In the genomic region with DNA sequence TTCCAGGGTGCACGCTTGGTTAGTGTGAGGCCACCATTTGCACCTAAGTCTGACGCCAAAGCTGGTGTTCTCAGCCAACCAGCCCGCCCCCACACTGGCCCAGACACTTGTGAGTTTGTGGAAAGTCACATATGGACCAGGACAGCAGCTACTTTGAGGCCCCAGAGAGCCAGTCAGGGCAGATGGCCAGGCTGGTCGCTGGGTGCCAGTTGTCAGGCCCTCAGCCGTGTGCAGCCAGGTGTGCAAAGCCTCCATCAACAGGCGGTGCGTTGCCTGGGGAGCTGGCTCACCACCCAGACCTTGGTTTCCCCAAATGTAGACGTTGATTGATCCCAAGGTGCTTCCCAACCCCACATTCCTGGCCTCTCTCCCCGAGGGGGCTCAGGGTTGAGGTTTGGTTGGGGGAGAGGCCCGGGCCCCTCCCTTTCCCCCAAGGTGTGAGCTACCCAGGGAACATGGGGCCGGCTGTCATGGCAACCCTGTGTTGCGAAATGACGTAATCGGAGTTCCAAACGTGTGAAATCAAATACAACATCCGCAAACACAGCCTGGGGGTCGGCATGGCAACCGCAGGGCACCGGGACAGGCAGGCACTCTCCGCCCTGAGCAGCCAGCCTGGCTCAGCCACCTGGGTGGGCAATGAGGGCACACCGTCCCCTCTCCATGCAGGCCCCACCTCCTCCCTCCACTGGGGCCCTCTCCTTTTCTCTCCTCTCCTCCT, we compare ENCODE assay signal across 10 cellular contexts. TPM values are rescaled to one million over a fixed set of nuclear protein-coding genes. Genes with fewer than 3 reads are reported as not detected.
DNase-seq lines count a peak whose midpoint lies in the region; ATAC-seq, FAIRE-seq and TF ChIP-seq lines count a peak whose summit lies in the region.
"Had no signal": no experiment of that assay in that cellular context is flagged by ENCODE, and none has a peak within 500 bp of the region (broad histone marks: within the 10 kb centered on the region; RNA-seq: fewer than 3 reads in every experiment).

No MANE protein-coding gene starts in this region.

- H3K9me2 ChIP-seq in GM23338 (ENCODE audit: insufficient read depth), result 0 out of 2 replicates have a peak, but pooled peaks cover 3% of the 10 kb centered on the region

- no peak overlapping the region for H3K4me3 Mint-ChIP-seq in GM23338
- no peak overlapping the region for H3K4me3 Mint-ChIP-seq in astrocyte (ENCODE audit: unreplicated experiment)
- H3K4me3 Mint-ChIP-seq: neural crest cell had no signal

- peak; percentile 73 for ATAC-seq in GM23338
- ATAC-seq in GM21528 (IDR thresholded peaks at IDR 0.05; ENCODE audit: low FRiP score, unreplicated experiment), result no peak

- H3K18ac ChIP-seq in mesendoderm (ENCODE audit: low read length), result no peak overlapping the region

- peak; percentile 75 for DNase-seq in GM23338 (ENCODE audit: low spot score)
- DNase-seq in NCI-H2081 (lab: John Stamatoyannopoulos, UW), result peak; percentile 95
- no peak for DNase-seq in astrocyte (ENCODE audit: low read depth)
- DNase-seq in mesendoderm, result peak; percentile 93
- no peak for DNase-seq in LoVo (ENCODE audit: low spot score)
- DNase-seq in cerebellar cortex (ENCODE audit: low spot score), result no peak
- DNase-seq in stimulated activated CD4-positive, alpha-beta T cell treated with anti-CD3 and anti-CD28 coated beads, Interleukin-15, amount 100 ng/mL, for 24 hours, result no peak
- DNase-seq: activated effector memory CD4-positive, alpha-beta T cell treated with Interleukin-2 at 50 U/mL for 16 hours had no signal

- no peak overlapping the region for H4K5ac ChIP-seq in mesendoderm (ENCODE audit: low read length)

- H3K56ac ChIP-seq in mesendoderm (ENCODE audit: low read length), result peak overlapping the region; percentile 22

- no peak for FAIRE-seq in astrocyte (lab: Jason Lieb, UNC)

- no peaks in the 10 kb centered on the region for H3F3A ChIP-seq in GM23338 (replicated peaks; ENCODE audit: low read depth)

- no peak overlapping the region for H3K27ac Mint-ChIP-seq in GM23338
- H3K27ac Mint-ChIP-seq in astrocyte (ENCODE audit: unreplicated experiment), result peak overlapping the region; percentile 41

- H3K4me2 ChIP-seq in GM23338 (no peak overlapping the region), astrocyte (ENCODE audit: low read length) (no peak overlapping the region), mesendoderm (ENCODE audit: low read length) (no peak overlapping the region)

- H3K79me2 ChIP-seq in GM23338 (replicated peaks; ENCODE audit: insufficient read depth) (no peaks in the 10 kb centered on the region), astrocyte (ENCODE audit: insufficient read depth, low read length) (no peaks in the 10 kb centered on the region), mesendoderm (ENCODE audit: control insufficient read depth, insufficient read depth, low read length) (no peaks in the 10 kb centered on the region)

- H3K27ac ChIP-seq in GM23338 (ENCODE audit: low read depth) (no peak overlapping the region), astrocyte (ENCODE audit: low read depth, low read length) (no peak overlapping the region), mesendoderm (ENCODE audit: low read depth, low read length) (no peak overlapping the region)

- no peak overlapping the region for H2AK5ac ChIP-seq in mesendoderm (ENCODE audit: low read length)

- H3K36me3 ChIP-seq in GM23338 (ENCODE audit: insufficient read depth) (no peaks in the 10 kb centered on the region), astrocyte (ENCODE audit: insufficient read depth, low read length) (no peaks in the 10 kb centered on the region), mesendoderm (ENCODE audit: control insufficient read depth, insufficient read depth, low read length) (no peaks in the 10 kb centered on the region)

- no peaks in the 10 kb centered on the region for H3K79me1 ChIP-seq in mesendoderm (ENCODE audit: low read length)

- H3K9me3 Mint-ChIP-seq in GM23338 (no peaks in the 10 kb centered on the region; the same call in 2 of the 3 replicates), astrocyte (ENCODE audit: unreplicated experiment) (peaks cover 4% of the 10 kb centered on the region)
- H3K9me3 Mint-ChIP-seq: neural crest cell had no signal

- no peaks in the 10 kb centered on the region for H3K9me3 ChIP-seq in astrocyte (ENCODE audit: insufficient read depth, low read depth, low read length)

- TF ChIP-seq CTCF in GM23338 (conservative IDR thresholded peaks at IDR 0.05; ENCODE audit: low read depth in 2 of 2) (no peak), astrocyte (IDR thresholded peaks at IDR 0.05; ENCODE audit: insufficient read depth, low read depth, low read length) (no peak)

- H4K8ac ChIP-seq in mesendoderm (ENCODE audit: low read depth, low read length), result no peak overlapping the region

- H3K27me3 ChIP-seq in GM23338 (ENCODE audit: insufficient read depth) (no peaks in the 10 kb centered on the region), astrocyte (ENCODE audit: insufficient read depth, low read length) (peaks cover 17% of the 10 kb centered on the region), mesendoderm (ENCODE audit: insufficient read depth, low read length, poor library complexity) (no peaks in the 10 kb centered on the region)

- H2BK15ac ChIP-seq in mesendoderm (replicated peaks; ENCODE audit: low read depth), result no peak overlapping the region

- H2AFZ ChIP-seq in GM23338 (no peak overlapping the region; the same call in 1 of the 2 replicates), astrocyte (ENCODE audit: low read depth, low read length) (no peak overlapping the region)

- H4K20me1 ChIP-seq in GM23338 (replicated peaks; ENCODE audit: insufficient read depth) (no peaks in the 10 kb centered on the region), astrocyte (ENCODE audit: insufficient read depth, low read length) (no peaks in the 10 kb centered on the region)

- H3K9ac ChIP-seq in astrocyte (ENCODE audit: low read length) (no peak overlapping the region), mesendoderm (ENCODE audit: low read length) (no peak overlapping the region)

- H3K4me1 ChIP-seq in GM23338 (ENCODE audit: insufficient read depth) (no peaks in the 10 kb centered on the region), astrocyte (ENCODE audit: insufficient read depth, low read length) (peaks cover 2% of the 10 kb centered on the region), mesendoderm (ENCODE audit: control insufficient read depth, low read depth, low read length) (peaks cover 5% of the 10 kb centered on the region)

- H3K27me3 Mint-ChIP-seq in GM23338 (ENCODE audit: insufficient read depth, low read depth, poor library complexity), result peaks cover 10% of the 10 kb centered on the region
- peaks cover 56% of the 10 kb centered on the region for H3K27me3 Mint-ChIP-seq in astrocyte (ENCODE audit: low read depth, unreplicated experiment)

- H3K4me1 Mint-ChIP-seq in GM23338 (peaks cover 8% of the 10 kb centered on the region; the same call in 2 of the 3 replicates), astrocyte (ENCODE audit: low read depth, unreplicated experiment) (no peaks in the 10 kb centered on the region)
- H3K4me1 Mint-ChIP-seq: neural crest cell had no signal

- H3K36me3 Mint-ChIP-seq in GM23338 (ENCODE audit: low read depth) (no peaks in the 10 kb centered on the region), astrocyte (ENCODE audit: low read depth, unreplicated experiment) (peaks cover 2% of the 10 kb centered on the region)

- no CpG with 5 or more reads among the region's 21 CpGs for WGBS in mesendoderm (ENCODE audit: extremely low coverage, insufficient coverage, low lambda C conversion rate)

- no peak overlapping the region for H3K4ac ChIP-seq in mesendoderm (ENCODE audit: low read depth, low read length)

- no peak overlapping the region for H2BK120ac ChIP-seq in mesendoderm (ENCODE audit: low read depth, low read length)

- no peak overlapping the region for H2BK5ac ChIP-seq in mesendoderm (ENCODE audit: low read length)

- H3K4me3 ChIP-seq in GM23338 (no peak overlapping the region), astrocyte (ENCODE audit: insufficient read depth, low read depth, low read length) (no peak overlapping the region), mesendoderm (ENCODE audit: low read length) (no peak overlapping the region)

- H3K23ac ChIP-seq in mesendoderm (ENCODE audit: low read length), result no peak overlapping the region

TF ChIP-seq in GM23338, 12 proteins besides CTCF, POLR2A, EP300 and RAD21 (continues in another document):
- TF ChIP-seq EZH2phosphoT487 (IDR thresholded peaks at IDR 0.05; ENCODE audit: unreplicated experiment) (no peak), NANOG (IDR thresholded peaks at IDR 0.05; ENCODE audit: borderline replicate concordance) (no peak), STAT1 (IDR thresholded peaks at IDR 0.05; ENCODE audit: unreplicated experiment) (no peak), ZNF114 (CRISPR knock-in tag; IDR thresholded peaks at IDR 0.05) (no peak), JUNB (IDR thresholded peaks at IDR 0.05; ENCODE audit: unreplicated experiment) (no peak), POLR2AphosphoS5 (IDR thresholded peaks at IDR 0.05; ENCODE audit: low read depth) (no peak)
- TF ChIP-seq, protein P1, sequence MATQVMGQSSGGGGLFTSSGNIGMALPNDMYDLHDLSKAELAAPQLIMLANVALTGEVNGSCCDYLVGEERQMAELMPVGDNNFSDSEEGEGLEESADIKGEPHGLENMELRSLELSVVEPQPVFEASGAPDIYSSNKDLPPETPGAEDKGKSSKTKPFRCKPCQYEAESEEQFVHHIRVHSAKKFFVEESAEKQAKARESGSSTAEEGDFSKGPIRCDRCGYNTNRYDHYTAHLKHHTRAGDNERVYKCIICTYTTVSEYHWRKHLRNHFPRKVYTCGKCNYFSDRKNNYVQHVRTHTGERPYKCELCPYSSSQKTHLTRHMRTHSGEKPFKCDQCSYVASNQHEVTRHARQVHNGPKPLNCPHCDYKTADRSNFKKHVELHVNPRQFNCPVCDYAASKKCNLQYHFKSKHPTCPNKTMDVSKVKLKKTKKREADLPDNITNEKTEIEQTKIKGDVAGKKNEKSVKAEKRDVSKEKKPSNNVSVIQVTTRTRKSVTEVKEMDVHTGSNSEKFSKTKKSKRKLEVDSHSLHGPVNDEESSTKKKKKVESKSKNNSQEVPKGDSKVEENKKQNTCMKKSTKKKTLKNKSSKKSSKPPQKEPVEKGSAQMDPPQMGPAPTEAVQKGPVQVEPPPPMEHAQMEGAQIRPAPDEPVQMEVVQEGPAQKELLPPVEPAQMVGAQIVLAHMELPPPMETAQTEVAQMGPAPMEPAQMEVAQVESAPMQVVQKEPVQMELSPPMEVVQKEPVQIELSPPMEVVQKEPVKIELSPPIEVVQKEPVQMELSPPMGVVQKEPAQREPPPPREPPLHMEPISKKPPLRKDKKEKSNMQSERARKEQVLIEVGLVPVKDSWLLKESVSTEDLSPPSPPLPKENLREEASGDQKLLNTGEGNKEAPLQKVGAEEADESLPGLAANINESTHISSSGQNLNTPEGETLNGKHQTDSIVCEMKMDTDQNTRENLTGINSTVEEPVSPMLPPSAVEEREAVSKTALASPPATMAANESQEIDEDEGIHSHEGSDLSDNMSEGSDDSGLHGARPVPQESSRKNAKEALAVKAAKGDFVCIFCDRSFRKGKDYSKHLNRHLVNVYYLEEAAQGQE (IDR thresholded peaks at IDR 0.05; ENCODE audit: unreplicated experiment), result no peak

RNA-seq across cellular contexts. Expression of a gene that starts 42.2 kb away (rescaled TPM):
- 0.59 TPM in 1 of 2 replicates, not detected in the other for total RNA-seq in GM23338 (2014; rRNA removed; shearing (Covaris generic))
- polyA plus RNA-seq in GM23338 (2016; fragmentation: Nextera tagmentation; extraction: Ambion mirVana), result 0.26 and 0.79 TPM in 2 replicates
- total RNA-seq in astrocyte, result 0.91 and 1.2 TPM in 2 replicates
- polyA plus RNA-seq in mesendoderm (2013, experiment 1 of 2), result 0.08 TPM
- 0.10 TPM for polyA plus RNA-seq in mesendoderm (2013, experiment 2 of 2)

Comparison
In these comparisons a context has a peak if more than half of its experiments do, and no peak if none do; other contexts are left out.
1. DNase-seq: peak in GM23338 (single experiment), NCI-H2081 (2 of 2) and mesendoderm (single experiment); none in astrocyte (single experiment), LoVo (single experiment), cerebellar cortex (single experiment) and stimulated activated CD4-positive, alpha-beta T cell treated with anti-CD3 and anti-CD28 coated beads, Interleukin-15, amount 100 ng/mL, for 24 hours (single experiment).